In the genomic region with DNA sequence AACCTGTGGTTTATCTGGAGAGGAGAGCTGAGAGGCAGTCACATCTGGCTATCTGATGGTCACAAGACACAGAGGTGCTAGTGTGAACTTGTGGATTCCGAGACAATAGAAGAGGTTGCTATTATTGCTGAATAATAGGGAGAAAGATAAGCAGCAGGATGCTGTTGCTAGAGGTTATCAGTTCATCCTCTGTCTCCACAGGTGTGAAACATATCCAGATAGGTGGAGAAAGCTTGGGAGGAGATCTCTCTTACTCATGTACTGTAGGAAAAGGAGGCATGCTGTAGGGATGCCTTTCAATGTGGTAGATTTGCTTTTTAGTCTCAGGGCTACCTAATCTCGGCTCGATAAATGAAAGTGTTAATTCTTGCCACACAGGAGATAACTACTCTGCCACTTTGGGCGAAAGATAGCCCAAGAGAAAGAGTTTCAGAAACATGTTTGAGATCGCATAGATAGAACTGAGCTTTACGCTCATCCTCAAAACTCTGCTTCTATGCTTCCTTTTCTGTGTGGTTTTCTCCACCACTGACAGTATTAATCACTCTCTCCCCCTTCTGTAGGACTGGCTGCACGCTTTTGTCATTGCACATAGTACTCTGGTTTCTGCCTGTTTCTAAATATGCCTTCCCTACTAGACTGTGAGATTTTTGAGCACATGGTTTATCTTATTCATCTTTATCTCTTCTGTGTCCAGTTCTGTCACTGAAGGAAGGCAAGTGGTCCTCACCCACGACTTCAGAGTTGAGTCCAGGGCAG, we compare ENCODE assay signal across 2 cellular contexts.
TF ChIP-seq lines count a peak whose summit lies in the region.

No MANE protein-coding gene starts in this region.

TF ChIP-seq in GM23338, 12 proteins besides CTCF, POLR2A, EP300 and RAD21 (continued from another document):
- TF ChIP-seq, protein P1, sequence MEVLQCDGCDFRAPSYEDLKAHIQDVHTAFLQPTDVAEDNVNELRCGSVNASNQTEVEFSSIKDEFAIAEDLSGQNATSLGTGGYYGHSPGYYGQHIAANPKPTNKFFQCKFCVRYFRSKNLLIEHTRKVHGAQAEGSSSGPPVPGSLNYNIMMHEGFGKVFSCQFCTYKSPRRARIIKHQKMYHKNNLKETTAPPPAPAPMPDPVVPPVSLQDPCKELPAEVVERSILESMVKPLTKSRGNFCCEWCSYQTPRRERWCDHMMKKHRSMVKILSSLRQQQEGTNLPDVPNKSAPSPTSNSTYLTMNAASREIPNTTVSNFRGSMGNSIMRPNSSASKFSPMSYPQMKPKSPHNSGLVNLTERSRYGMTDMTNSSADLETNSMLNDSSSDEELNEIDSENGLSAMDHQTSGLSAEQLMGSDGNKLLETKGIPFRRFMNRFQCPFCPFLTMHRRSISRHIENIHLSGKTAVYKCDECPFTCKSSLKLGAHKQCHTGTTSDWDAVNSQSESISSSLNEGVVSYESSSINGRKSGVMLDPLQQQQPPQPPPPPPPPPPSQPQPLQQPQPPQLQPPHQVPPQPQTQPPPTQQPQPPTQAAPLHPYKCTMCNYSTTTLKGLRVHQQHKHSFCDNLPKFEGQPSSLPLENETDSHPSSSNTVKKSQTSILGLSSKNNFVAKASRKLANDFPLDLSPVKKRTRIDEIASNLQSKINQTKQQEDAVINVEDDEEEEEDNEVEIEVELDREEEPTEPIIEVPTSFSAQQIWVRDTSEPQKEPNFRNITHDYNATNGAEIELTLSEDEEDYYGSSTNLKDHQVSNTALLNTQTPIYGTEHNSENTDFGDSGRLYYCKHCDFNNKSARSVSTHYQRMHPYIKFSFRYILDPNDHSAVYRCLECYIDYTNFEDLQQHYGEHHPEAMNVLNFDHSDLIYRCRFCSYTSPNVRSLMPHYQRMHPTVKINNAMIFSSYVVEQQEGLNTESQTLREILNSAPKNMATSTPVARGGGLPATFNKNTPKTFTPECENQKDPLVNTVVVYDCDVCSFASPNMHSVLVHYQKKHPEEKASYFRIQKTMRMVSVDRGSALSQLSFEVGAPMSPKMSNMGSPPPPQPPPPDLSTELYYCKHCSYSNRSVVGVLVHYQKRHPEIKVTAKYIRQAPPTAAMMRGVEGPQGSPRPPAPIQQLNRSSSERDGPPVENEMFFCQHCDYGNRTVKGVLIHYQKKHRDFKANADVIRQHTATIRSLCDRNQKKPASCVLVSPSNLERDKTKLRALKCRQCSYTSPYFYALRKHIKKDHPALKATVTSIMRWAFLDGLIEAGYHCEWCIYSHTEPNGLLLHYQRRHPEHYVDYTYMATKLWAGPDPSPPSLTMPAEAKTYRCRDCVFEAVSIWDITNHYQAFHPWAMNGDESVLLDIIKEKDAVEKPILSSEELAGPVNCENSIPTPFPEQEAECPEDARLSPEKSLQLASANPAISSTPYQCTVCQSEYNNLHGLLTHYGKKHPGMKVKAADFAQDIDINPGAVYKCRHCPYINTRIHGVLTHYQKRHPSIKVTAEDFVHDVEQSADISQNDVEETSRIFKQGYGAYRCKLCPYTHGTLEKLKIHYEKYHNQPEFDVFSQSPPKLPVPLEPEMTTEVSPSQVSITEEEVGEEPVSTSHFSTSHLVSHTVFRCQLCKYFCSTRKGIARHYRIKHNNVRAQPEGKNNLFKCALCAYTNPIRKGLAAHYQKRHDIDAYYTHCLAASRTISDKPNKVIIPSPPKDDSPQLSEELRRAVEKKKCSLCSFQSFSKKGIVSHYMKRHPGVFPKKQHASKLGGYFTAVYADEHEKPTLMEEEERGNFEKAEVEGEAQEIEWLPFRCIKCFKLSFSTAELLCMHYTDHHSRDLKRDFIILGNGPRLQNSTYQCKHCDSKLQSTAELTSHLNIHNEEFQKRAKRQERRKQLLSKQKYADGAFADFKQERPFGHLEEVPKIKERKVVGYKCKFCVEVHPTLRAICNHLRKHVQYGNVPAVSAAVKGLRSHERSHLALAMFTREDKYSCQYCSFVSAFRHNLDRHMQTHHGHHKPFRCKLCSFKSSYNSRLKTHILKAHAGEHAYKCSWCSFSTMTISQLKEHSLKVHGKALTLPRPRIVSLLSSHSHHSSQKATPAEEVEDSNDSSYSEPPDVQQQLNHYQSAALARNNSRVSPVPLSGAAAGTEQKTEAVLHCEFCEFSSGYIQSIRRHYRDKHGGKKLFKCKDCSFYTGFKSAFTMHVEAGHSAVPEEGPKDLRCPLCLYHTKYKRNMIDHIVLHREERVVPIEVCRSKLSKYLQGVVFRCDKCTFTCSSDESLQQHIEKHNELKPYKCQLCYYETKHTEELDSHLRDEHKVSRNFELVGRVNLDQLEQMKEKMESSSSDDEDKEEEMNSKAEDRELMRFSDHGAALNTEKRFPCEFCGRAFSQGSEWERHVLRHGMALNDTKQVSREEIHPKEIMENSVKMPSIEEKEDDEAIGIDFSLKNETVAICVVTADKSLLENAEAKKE (CRISPR knock-in tag; IDR thresholded peaks at IDR 0.05) = no peak
- TF ChIP-seq ZNF331 (CRISPR knock-in tag; IDR thresholded peaks at IDR 0.05; ENCODE audit: low read depth) = no peak
- TF ChIP-seq CREB1 (CRISPR knock-in tag; IDR thresholded peaks at IDR 0.05; ENCODE audit: low read depth) = no peak
- TF ChIP-seq, protein P2, sequence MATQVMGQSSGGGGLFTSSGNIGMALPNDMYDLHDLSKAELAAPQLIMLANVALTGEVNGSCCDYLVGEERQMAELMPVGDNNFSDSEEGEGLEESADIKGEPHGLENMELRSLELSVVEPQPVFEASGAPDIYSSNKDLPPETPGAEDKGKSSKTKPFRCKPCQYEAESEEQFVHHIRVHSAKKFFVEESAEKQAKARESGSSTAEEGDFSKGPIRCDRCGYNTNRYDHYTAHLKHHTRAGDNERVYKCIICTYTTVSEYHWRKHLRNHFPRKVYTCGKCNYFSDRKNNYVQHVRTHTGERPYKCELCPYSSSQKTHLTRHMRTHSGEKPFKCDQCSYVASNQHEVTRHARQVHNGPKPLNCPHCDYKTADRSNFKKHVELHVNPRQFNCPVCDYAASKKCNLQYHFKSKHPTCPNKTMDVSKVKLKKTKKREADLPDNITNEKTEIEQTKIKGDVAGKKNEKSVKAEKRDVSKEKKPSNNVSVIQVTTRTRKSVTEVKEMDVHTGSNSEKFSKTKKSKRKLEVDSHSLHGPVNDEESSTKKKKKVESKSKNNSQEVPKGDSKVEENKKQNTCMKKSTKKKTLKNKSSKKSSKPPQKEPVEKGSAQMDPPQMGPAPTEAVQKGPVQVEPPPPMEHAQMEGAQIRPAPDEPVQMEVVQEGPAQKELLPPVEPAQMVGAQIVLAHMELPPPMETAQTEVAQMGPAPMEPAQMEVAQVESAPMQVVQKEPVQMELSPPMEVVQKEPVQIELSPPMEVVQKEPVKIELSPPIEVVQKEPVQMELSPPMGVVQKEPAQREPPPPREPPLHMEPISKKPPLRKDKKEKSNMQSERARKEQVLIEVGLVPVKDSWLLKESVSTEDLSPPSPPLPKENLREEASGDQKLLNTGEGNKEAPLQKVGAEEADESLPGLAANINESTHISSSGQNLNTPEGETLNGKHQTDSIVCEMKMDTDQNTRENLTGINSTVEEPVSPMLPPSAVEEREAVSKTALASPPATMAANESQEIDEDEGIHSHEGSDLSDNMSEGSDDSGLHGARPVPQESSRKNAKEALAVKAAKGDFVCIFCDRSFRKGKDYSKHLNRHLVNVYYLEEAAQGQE (IDR thresholded peaks at IDR 0.05; ENCODE audit: unreplicated experiment) = no peak
- no peak for TF ChIP-seq ETS1 (IDR thresholded peaks at IDR 0.05)

TF ChIP-seq in WTC11, 78 proteins besides CTCF, POLR2A, EP300 and RAD21 (continued from another document):
- TF ChIP-seq AFF4 (CRISPR knock-in tag; IDR thresholded peaks at IDR 0.05; ENCODE audit: borderline replicate concordance) (no peak), JUN (CRISPR knock-in tag; IDR thresholded peaks at IDR 0.05) (no peak), SMAD3 (CRISPR knock-in tag; IDR thresholded peaks at IDR 0.05; ENCODE audit: borderline replicate concordance) (no peak), RORB (CRISPR knock-in tag; IDR thresholded peaks at IDR 0.05) (no peak), GRHL2 (CRISPR knock-in tag; IDR thresholded peaks at IDR 0.05; ENCODE audit: insufficient replicate concordance, severe bottlenecking) (no peak), MLX (CRISPR knock-in tag; IDR thresholded peaks at IDR 0.05) (no peak), SOX15 (CRISPR knock-in tag; IDR thresholded peaks at IDR 0.05) (no peak), SP1 (CRISPR knock-in tag; conservative IDR thresholded peaks at IDR 0.05) (no peak), NFE2L1 (CRISPR knock-in tag; IDR thresholded peaks at IDR 0.05) (no peak)
- TF ChIP-seq, protein P3, sequence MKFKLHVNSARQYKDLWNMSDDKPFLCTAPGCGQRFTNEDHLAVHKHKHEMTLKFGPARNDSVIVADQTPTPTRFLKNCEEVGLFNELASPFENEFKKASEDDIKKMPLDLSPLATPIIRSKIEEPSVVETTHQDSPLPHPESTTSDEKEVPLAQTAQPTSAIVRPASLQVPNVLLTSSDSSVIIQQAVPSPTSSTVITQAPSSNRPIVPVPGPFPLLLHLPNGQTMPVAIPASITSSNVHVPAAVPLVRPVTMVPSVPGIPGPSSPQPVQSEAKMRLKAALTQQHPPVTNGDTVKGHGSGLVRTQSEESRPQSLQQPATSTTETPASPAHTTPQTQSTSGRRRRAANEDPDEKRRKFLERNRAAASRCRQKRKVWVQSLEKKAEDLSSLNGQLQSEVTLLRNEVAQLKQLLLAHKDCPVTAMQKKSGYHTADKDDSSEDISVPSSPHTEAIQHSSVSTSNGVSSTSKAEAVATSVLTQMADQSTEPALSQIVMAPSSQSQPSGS (CRISPR knock-in tag; IDR thresholded peaks at IDR 0.05; ENCODE audit: borderline replicate concordance, low read depth) = no peak
- TF ChIP-seq, protein P4, sequence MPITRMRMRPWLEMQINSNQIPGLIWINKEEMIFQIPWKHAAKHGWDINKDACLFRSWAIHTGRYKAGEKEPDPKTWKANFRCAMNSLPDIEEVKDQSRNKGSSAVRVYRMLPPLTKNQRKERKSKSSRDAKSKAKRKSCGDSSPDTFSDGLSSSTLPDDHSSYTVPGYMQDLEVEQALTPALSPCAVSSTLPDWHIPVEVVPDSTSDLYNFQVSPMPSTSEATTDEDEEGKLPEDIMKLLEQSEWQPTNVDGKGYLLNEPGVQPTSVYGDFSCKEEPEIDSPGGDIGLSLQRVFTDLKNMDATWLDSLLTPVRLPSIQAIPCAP (CRISPR knock-in tag; IDR thresholded peaks at IDR 0.05) = no peak
- TF ChIP-seq, protein P5, sequence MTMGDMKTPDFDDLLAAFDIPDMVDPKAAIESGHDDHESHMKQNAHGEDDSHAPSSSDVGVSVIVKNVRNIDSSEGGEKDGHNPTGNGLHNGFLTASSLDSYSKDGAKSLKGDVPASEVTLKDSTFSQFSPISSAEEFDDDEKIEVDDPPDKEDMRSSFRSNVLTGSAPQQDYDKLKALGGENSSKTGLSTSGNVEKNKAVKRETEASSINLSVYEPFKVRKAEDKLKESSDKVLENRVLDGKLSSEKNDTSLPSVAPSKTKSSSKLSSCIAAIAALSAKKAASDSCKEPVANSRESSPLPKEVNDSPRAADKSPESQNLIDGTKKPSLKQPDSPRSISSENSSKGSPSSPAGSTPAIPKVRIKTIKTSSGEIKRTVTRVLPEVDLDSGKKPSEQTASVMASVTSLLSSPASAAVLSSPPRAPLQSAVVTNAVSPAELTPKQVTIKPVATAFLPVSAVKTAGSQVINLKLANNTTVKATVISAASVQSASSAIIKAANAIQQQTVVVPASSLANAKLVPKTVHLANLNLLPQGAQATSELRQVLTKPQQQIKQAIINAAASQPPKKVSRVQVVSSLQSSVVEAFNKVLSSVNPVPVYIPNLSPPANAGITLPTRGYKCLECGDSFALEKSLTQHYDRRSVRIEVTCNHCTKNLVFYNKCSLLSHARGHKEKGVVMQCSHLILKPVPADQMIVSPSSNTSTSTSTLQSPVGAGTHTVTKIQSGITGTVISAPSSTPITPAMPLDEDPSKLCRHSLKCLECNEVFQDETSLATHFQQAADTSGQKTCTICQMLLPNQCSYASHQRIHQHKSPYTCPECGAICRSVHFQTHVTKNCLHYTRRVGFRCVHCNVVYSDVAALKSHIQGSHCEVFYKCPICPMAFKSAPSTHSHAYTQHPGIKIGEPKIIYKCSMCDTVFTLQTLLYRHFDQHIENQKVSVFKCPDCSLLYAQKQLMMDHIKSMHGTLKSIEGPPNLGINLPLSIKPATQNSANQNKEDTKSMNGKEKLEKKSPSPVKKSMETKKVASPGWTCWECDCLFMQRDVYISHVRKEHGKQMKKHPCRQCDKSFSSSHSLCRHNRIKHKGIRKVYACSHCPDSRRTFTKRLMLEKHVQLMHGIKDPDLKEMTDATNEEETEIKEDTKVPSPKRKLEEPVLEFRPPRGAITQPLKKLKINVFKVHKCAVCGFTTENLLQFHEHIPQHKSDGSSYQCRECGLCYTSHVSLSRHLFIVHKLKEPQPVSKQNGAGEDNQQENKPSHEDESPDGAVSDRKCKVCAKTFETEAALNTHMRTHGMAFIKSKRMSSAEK (CRISPR knock-in tag; IDR thresholded peaks at IDR 0.05; ENCODE audit: borderline replicate concordance) = no peak
- TF ChIP-seq, protein P6, sequence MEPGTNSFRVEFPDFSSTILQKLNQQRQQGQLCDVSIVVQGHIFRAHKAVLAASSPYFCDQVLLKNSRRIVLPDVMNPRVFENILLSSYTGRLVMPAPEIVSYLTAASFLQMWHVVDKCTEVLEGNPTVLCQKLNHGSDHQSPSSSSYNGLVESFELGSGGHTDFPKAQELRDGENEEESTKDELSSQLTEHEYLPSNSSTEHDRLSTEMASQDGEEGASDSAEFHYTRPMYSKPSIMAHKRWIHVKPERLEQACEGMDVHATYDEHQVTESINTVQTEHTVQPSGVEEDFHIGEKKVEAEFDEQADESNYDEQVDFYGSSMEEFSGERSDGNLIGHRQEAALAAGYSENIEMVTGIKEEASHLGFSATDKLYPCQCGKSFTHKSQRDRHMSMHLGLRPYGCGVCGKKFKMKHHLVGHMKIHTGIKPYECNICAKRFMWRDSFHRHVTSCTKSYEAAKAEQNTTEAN (CRISPR knock-in tag; IDR thresholded peaks at IDR 0.05) = no peak
TF ChIP-seq in WTC11: peak in this region for 0.
